In the genomic region with DNA sequence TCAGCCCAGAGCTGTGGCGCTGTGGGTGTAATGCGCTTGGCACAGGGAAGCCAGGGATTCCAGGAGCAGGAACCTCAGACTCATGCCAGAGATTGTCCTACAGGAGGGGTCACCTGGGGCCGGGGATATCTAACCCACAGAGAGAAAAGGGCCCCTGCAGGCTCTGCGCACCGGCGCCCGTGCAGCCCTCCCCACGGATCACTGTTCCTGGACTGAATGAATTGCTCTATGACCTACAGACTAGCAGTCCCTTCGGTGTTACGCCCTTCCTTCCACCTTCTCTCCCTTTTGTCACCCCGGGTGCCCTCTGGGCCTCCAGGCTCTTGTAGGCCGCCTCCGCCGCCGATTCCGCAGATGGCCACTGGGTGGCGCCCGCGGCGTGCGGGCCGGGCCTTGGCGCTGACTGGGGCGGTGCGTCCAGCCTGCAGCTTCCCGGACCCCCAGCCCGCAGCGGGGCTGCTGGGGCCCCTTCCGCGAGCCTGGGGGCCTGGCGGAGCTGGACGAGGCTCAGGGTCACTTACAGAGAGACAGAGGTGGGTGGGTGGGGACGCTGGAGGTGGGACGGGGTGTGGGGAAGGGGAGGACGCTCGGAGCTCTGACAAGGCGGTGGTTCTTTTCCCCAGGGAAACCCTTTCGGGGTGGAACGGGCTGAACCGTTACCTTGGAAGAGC, we compare ENCODE assay signal across 8 cellular contexts.
DNase-seq lines count a peak whose midpoint lies in the region; ATAC-seq and TF ChIP-seq lines count a peak whose summit lies in the region.

No MANE protein-coding gene starts in this region.

- RAD21 ChIA-PET in HCT116 (lab: Charles Lee; ENCODE audit: low non-redundant PET in 1 of 2, low total read pairs in 2 of 2, uncharacterized antibody in 2 of 2, unreplicated experiment in 2 of 2), result interaction anchor here (0.6 to 1.9 kb wide), 8 partner anchors 51 to 747 kb away, joined by 3 to 9 read pairs (median 5); no protein-coding TSS in a partner anchor

- no peak overlapping the region for H3K23ac ChIP-seq in mesenchymal stem cell (ENCODE audit: low read length in 2 of 2)

- no peak overlapping the region for H3K18ac ChIP-seq in mesenchymal stem cell (ENCODE audit: low read depth in 1 of 2, low read length in 2 of 2)

- no peaks in the 10 kb centered on the region for H3K79me2 ChIP-seq in HCT116 (ENCODE audit: insufficient read depth, low read length)

- no peak overlapping the region for H2BK12ac ChIP-seq in mesenchymal stem cell (ENCODE audit: low read length in 2 of 2)

- H3K79me1 ChIP-seq in mesenchymal stem cell (replicated peaks; ENCODE audit: low read length, poor library complexity, severe bottlenecking), result no peaks in the 10 kb centered on the region

- H4K8ac ChIP-seq in mesenchymal stem cell (ENCODE audit: low read length), result no peak overlapping the region

- no peak overlapping the region for H4K91ac ChIP-seq in mesenchymal stem cell (ENCODE audit: low read length)

- TF ChIP-seq RAD21 in HCT116 (IDR thresholded peaks at IDR 0.05; ENCODE audit: low read depth), result peak; percentile 97

- H3K4me3 ChIP-seq in HCT116 (replicated peaks in 1 of 2; ENCODE audit: low read depth in 1 of 2, low read length in 2 of 2) (peak overlapping the region in 1 of 2 experiments; percentile 25; a peak in 3 of 4 replicates), mesenchymal stem cell (ENCODE audit: insufficient read depth in 1 of 2, low read depth in 1 of 2, low read length in 2 of 2) (peak overlapping the region in 1 of 2 experiments; percentile 54)

- DNase-seq in ELR (ENCODE audit: low read depth), result peak; percentile 51
- DNase-seq in HCT116 (ENCODE audit: low read depth, low spot score), result peak; percentile 19
- DNase-seq in NCI-H2227 treated with DMSO at 0.1 percent for 48 hours (lab: John Stamatoyannopoulos, UW), result peak; percentile 35
- peak; percentile 74 for DNase-seq in activated CD4-positive, alpha-beta T cell treated with anti-CD3 and anti-CD28 coated beads, Interleukin-2, amount 50 U/mL, for 1 hour
- peak; percentile 92 for DNase-seq in ecto neural progenitor cell (ENCODE audit: low spot score)
- DNase-seq in mesenchymal stem cell, result peak; percentile 55
- DNase-seq in stimulated activated CD8-positive, alpha-beta memory T cell treated with anti-CD3 and anti-CD28 coated beads, Interleukin-15, amount 100 ng/mL, for 1 hour (ENCODE audit: low read depth), result peak; percentile 56
- no peak for DNase-seq in NCI-H2029 (lab: John Stamatoyannopoulos, UW)

- no peaks in the 10 kb centered on the region for H3K36me3 ChIP-seq in HCT116 (ENCODE audit: control insufficient read depth in 1 of 2, insufficient read depth in 2 of 2, low read length in 2 of 2)
- no peaks in the 10 kb centered on the region for H3K36me3 ChIP-seq in mesenchymal stem cell (ENCODE audit: control insufficient read depth in 1 of 2, insufficient read depth in 2 of 2, low read depth in 1 of 2, low read length in 2 of 2)

- peak; percentile 98 for ATAC-seq in HCT116

- H2AFZ ChIP-seq in HCT116 (ENCODE audit: low read depth, low read length, poor library complexity, severe bottlenecking) (peak overlapping the region; percentile 61), mesenchymal stem cell (ENCODE audit: low read depth, low read length) (peak overlapping the region; percentile 23)

- no peak overlapping the region for H2BK120ac ChIP-seq in mesenchymal stem cell (ENCODE audit: low read depth, low read length)

- H3K27me3 ChIP-seq in HCT116 (ENCODE audit: insufficient read depth, low read length) (0 out of 2 replicates have a peak, but pooled peaks cover 9% of the 10 kb centered on the region), mesenchymal stem cell (ENCODE audit: control insufficient read depth in 1 of 2, insufficient read depth in 1 of 2, low read length in 2 of 2) (peaks cover 27 to 64% of the 10 kb centered on the region in 2 experiments)

- H3K9me3 ChIP-seq in HCT116 (ENCODE audit: control insufficient read depth in 1 of 2, insufficient read depth in 1 of 2, low read depth in 1 of 2, low read length in 2 of 2), result no peaks in the 10 kb centered on the region
- H3K9me3 ChIP-seq in mesenchymal stem cell (ENCODE audit: control insufficient read depth, low read length), result no peaks in the 10 kb centered on the region

- H3K9ac ChIP-seq in HCT116 (ENCODE audit: low read length), result no peak overlapping the region
- peak overlapping the region; percentile 15 for H3K9ac ChIP-seq in mesenchymal stem cell (ENCODE audit: low read length)

- no peak overlapping the region for H2BK15ac ChIP-seq in mesenchymal stem cell (ENCODE audit: low read depth, poor library complexity, severe bottlenecking)

- H2AK5ac ChIP-seq in mesenchymal stem cell (ENCODE audit: low read length, severe bottlenecking), result no peak overlapping the region

- no peak overlapping the region for H2BK5ac ChIP-seq in mesenchymal stem cell (ENCODE audit: low read depth, low read length, poor library complexity, severe bottlenecking)

- BruUV-seq in HCT116 (replicated peaks; lab: Mats Ljungman, UMichigan), result no TSS peak

- H3K9me2 ChIP-seq in HCT116 (ENCODE audit: insufficient read depth), result no peaks in the 10 kb centered on the region

- intact Hi-C loops in HCT116 (cut with micrococcal nuclease), result loop anchor here (1.0 to 10.0 kb wide), 4 partner anchors 235 to 747 kb away; no protein-coding TSS in a partner anchor

- CTCF ChIA-PET in HCT116 (lab: Charles Lee), result interaction anchor here (0.6 to 3.3 kb wide), 7 partner anchors 231 to 891 kb away, joined by 3 to 46 read pairs (median 3); no protein-coding TSS in a partner anchor

- peak; percentile 97 to 99 (median 98) for TF ChIP-seq CTCF in HCT116 (IDR thresholded peaks at IDR 0.05 in 2 of 3, conservative IDR thresholded peaks at IDR 0.05 in 1 of 3; ENCODE audit: borderline replicate concordance in 1 of 3, insufficient read depth in 1 of 3, low read depth in 2 of 3, low read length in 2 of 3)

- no peak for TF ChIP-seq POLR2A in HCT116 (IDR thresholded peaks at IDR 0.05; ENCODE audit: borderline replicate concordance, extremely low read depth, insufficient read depth, insufficient read length)

- H3K4me2 ChIP-seq in HCT116 (ENCODE audit: low read length) (peak overlapping the region; percentile 62), mesenchymal stem cell (ENCODE audit: low read length, poor library complexity, severe bottlenecking) (peak overlapping the region; percentile 94)

- no peak overlapping the region for H3K27ac ChIP-seq in HCT116 (ENCODE audit: low read depth, low read length)
- H3K27ac ChIP-seq in mesenchymal stem cell (ENCODE audit: low read length, poor library complexity, severe bottlenecking), result no peak overlapping the region

- H3K4me1 ChIP-seq in HCT116 (ENCODE audit: control insufficient read depth in 1 of 2, insufficient read depth in 2 of 2, low read length in 2 of 2) (peaks cover 0 to 5% of the 10 kb centered on the region in 2 experiments; a peak in 1 of 4 replicates), mesenchymal stem cell (ENCODE audit: control insufficient read depth, insufficient read depth, low read depth, low read length) (peaks cover 5% of the 10 kb centered on the region)

- no peak overlapping the region for H3K4ac ChIP-seq in mesenchymal stem cell (ENCODE audit: low read depth in 1 of 2, low read length in 2 of 2)

- H3K14ac ChIP-seq in mesenchymal stem cell (ENCODE audit: low read length in 2 of 2), result no peak overlapping the region

- POLR2A ChIA-PET in HCT116 (lab: Charles Lee), result no interaction called here

- H4K20me1 ChIP-seq in HCT116 (ENCODE audit: insufficient read depth), result no peaks in the 10 kb centered on the region

- WGBS in mesenchymal stem cell, result 7% methylated on average over 36 of the region's 40 CpGs

TF ChIP-seq in HCT116, 20 proteins besides CTCF, POLR2A, EP300 and RAD21 (continues in another document):
- TF ChIP-seq REST (IDR thresholded peaks at IDR 0.05; ENCODE audit: low read depth) (no peak), ZBTB33 (IDR thresholded peaks at IDR 0.05; ENCODE audit: extremely low read depth, insufficient replicate concordance, low read length) (no peak), EZH2phosphoT487 (IDR thresholded peaks at IDR 0.05; ENCODE audit: borderline replicate concordance) (no peak), EZH2 (IDR thresholded peaks at IDR 0.05) (no peak), CEBPB (IDR thresholded peaks at IDR 0.05; ENCODE audit: low read depth) (no peak)
